In genomic region chr11:27064086-27064485, GRCh38 we compare ENCODE assay signal across 17 cellular contexts. TPM values are rescaled to one million over a fixed set of nuclear protein-coding genes. Genes with fewer than 3 reads are reported as not detected.
A peak's percentile ranks its signal among the peaks of the same experiment; 100 is the strongest.
DNase-seq lines count a peak whose midpoint lies in the region; ATAC-seq and TF ChIP-seq lines count a peak whose summit lies in the region.
"Had no signal": no experiment of that assay in that cellular context is flagged by ENCODE, and none has a peak within 500 bp of the region (broad histone marks: within the 10 kb centered on the region; RNA-seq: fewer than 3 reads in every experiment).

No MANE protein-coding gene starts in this region.

- CTCF ChIA-PET in OCI-LY7 (lab: Charles Lee; ENCODE audit: unreplicated experiment) = no interaction called here

- H3K9me3 ChIP-seq in OCI-LY7 (ENCODE audit: low read length) = no peaks in the 10 kb centered on the region
- H3K9me3 ChIP-seq: BLaER1 treated with 17β-estradiol and CSF1 and Interleukin-3, amounts not matched to agents 10 nM and 100 nM had no signal

- H3K4me3 ChIP-seq in OCI-LY7 (ENCODE audit: low read depth, low read length, poor library complexity, severe bottlenecking) = no peak overlapping the region
- H3K4me3 ChIP-seq: BLaER1 treated with 17β-estradiol and CSF1 and Interleukin-3, amounts not matched to agents 10 nM and 100 nM; GM12878; GM23338; K562 had no signal

- H3K4me1 ChIP-seq in OCI-LY7 (ENCODE audit: insufficient read depth, low read length, poor library complexity, severe bottlenecking) = peaks cover 11% of the 10 kb centered on the region
- H3K4me1 ChIP-seq: BLaER1 treated with 17β-estradiol and CSF1 and Interleukin-3, amounts not matched to agents 10 nM and 100 nM had no signal

- intact Hi-C loops in OCI-LY7 (cut with micrococcal nuclease; ENCODE audit: unreplicated experiment) = no loop called here

- ATAC-seq in HG02623 (IDR thresholded peaks at IDR 0.05; ENCODE audit: unreplicated experiment) (no peak), GM21360 (IDR thresholded peaks at IDR 0.05; ENCODE audit: unreplicated experiment) (no peak), HG02973 (IDR thresholded peaks at IDR 0.05; ENCODE audit: unreplicated experiment) (no peak)
- ATAC-seq: GM12878, GM23338, K562 had no signal

- no peaks in the 10 kb centered on the region for H3K36me3 ChIP-seq in OCI-LY7 (ENCODE audit: insufficient read depth, low read length)
- H3K36me3 ChIP-seq: BLaER1 treated with 17β-estradiol and CSF1 and Interleukin-3, amounts not matched to agents 10 nM and 100 nM had no signal

- DNase-seq in NCI-H526 (lab: John Stamatoyannopoulos, UW) (peak; percentile 5 to 9), NCI-H526 treated with DMSO at 0.1 percent for 48 hours (lab: John Stamatoyannopoulos, UW) (no peak), OCI-LY7 (ENCODE audit: low spot score) (no peak), myocyte (ENCODE audit: low read depth) (peak; percentile 21)
- DNase-seq: CD4-positive, CD25-positive, alpha-beta regulatory T cell; DMS53; H7 had no signal

- H3K79me2 ChIP-seq in OCI-LY7 (ENCODE audit: insufficient read depth, low read depth, low read length) = no peaks in the 10 kb centered on the region

- POLR2A ChIA-PET in OCI-LY7 (lab: Charles Lee) = interaction anchor here (1.0 to 1.4 kb wide), 2 partner anchors 16 to 22 kb away, joined by 3 to 5 read pairs; no protein-coding TSS in a partner anchor

- peak overlapping the region; percentile 39 for H3K4me2 ChIP-seq in OCI-LY7 (ENCODE audit: low read length)
- H3K4me2 ChIP-seq: BLaER1 treated with 17β-estradiol and CSF1 and Interleukin-3, amounts not matched to agents 10 nM and 100 nM; GM23338 had no signal

- no peak for TF ChIP-seq CTCF in OCI-LY7 (conservative IDR thresholded peaks at IDR 0.05; ENCODE audit: low read length)

- no peaks in the 10 kb centered on the region for H3K9me2 ChIP-seq in OCI-LY7 (ENCODE audit: insufficient read depth, low read length)

- peak overlapping the region; percentile 75; the same call in 1 of the 2 replicates for H2AFZ ChIP-seq in OCI-LY7 (ENCODE audit: low read length)
- H2AFZ ChIP-seq: GM23338 had no signal

- H3K27ac ChIP-seq in OCI-LY7 (ENCODE audit: low read depth, low read length, poor library complexity, severe bottlenecking) = no peak overlapping the region
- H3K27ac ChIP-seq: 22Rv1; BLaER1 treated with 17β-estradiol and CSF1 and Interleukin-3, amounts not matched to agents 10 nM and 100 nM; HL-60 had no signal

- no peaks in the 10 kb centered on the region for H4K20me1 ChIP-seq in OCI-LY7 (ENCODE audit: insufficient read depth, low read length)
- H4K20me1 ChIP-seq: BLaER1 treated with 17β-estradiol and CSF1 and Interleukin-3, amounts not matched to agents 10 nM and 100 nM had no signal

- no TSS peak for BruUV-seq in OCI-LY7 (replicated peaks; lab: Mats Ljungman, UMichigan)

RNA-seq across cellular contexts. Expression of gene BBOX1, which starts 23.5 kb away (rescaled TPM):
- total RNA-seq in OCI-LY7 (2014; rRNA removed; shearing (Covaris generic)) = not detected in 2 replicates
- not detected in 2 replicates for total RNA-seq in OCI-LY7 (2022)
- total RNA-seq in myocyte = 0.16 TPM in 1 of 2 replicates, not detected in the other
- 0.68 TPM for polyA plus RNA-seq in myocyte (2012)
- total RNA-seq: A673; CD4-positive, CD25-positive, alpha-beta regulatory T cell; GM12878; GM23338; H7; K562 had no signal
- polyA plus RNA-seq: CD4-positive, CD25-positive, alpha-beta regulatory T cell; GM23338; K562 had no signal

Comparison
In these comparisons a context has a peak if more than half of its experiments do, and no peak if none do; other contexts are left out.
1. DNase-seq: peak in NCI-H526 (2 of 2) and myocyte (single experiment); none in NCI-H526 treated with DMSO at 0.1 percent for 48 hours (single experiment) and OCI-LY7 (single experiment).